Comparison of ENCODE assay signal across 1 cellular context in the genomic region with DNA sequence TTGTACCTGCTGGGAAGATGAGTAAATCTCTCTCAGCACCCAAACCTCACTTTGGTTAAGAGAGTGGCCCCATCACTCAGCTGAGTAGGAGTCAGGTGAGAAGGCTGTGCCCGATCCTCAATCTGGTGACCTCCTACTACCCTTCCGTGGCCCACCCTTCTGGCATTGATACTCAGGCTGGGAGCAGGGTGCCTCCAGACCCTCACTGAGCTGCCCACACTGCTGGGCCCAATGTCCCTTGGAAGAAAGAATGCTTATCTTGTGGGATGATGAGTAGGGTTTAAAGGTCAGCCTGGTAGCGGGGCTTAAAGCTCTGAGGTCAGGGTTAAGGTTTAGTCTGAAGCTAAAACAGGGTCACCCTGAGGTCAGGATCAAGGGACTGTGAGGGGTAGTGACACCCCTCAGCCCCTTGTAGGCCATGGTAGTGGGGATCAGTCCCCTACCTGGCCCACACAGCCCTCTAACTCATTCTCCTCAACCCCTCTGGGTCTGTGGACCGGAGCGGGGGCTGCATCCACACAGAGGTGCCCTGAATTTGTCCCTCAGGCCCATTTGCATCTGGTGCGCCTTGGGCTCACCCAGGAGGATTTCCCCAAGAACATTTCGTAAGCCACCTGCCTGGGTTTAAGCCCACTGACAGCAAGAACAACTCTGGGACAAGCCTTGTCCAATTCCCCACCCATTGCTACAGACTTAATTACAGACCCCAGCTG.
TF ChIP-seq lines count a peak whose summit lies in the region.

No MANE protein-coding gene starts in this region.

TF ChIP-seq in GM23338, 12 proteins besides CTCF, POLR2A, EP300 and RAD21 (continued from another document):
- no peak for TF ChIP-seq ZNF462 (CRISPR knock-in tag; IDR thresholded peaks at IDR 0.05)
TF ChIP-seq in GM23338: peak in this region for 0.
